In genomic region chr11:128499613-128500213, GRCh38 we compare ENCODE assay signal across 10 cellular contexts.
A peak's percentile ranks its signal among the peaks of the same experiment; 100 is the strongest.
DNase-seq lines count a peak whose midpoint lies in the region; ATAC-seq, FAIRE-seq and TF ChIP-seq lines count a peak whose summit lies in the region.
"Had no signal": no experiment of that assay in that cellular context is flagged by ENCODE, and none has a peak within 500 bp of the region (broad histone marks: within the 10 kb centered on the region; RNA-seq: fewer than 3 reads in every experiment).

No MANE protein-coding gene starts in this region.

- TF ChIP-seq CTCF in GM12864 (IDR thresholded peaks at IDR 0.05; ENCODE audit: low read depth, low read length, missing control alignments) (no peak), RWPE2 (IDR thresholded peaks at IDR 0.05; ENCODE audit: poor library complexity, severe bottlenecking) (no peak), esophagus muscularis mucosa (IDR thresholded peaks at IDR 0.05) (no peak)

- peaks cover 69% of the 10 kb centered on the region for H3K36me3 ChIP-seq in RWPE2 (ENCODE audit: low read depth)
- H3K36me3 ChIP-seq in esophagus muscularis mucosa = no peaks in the 10 kb centered on the region
- H3K36me3 ChIP-seq in skeletal muscle tissue (ENCODE audit: control insufficient read depth in 3 of 3, insufficient read depth in 3 of 3, low read length in 3 of 3) = no peaks in the 10 kb centered on the region
- H3K36me3 ChIP-seq: ovary had no signal

- H3K27me3 ChIP-seq in RWPE2 (ENCODE audit: insufficient read depth, poor library complexity, severe bottlenecking) (no peaks in the 10 kb centered on the region), esophagus muscularis mucosa (no peaks in the 10 kb centered on the region), skeletal muscle tissue (ENCODE audit: control insufficient read depth in 3 of 3, insufficient read depth in 3 of 3, low read length in 3 of 3) (no peaks in the 10 kb centered on the region)
- H3K27me3 ChIP-seq: ovary had no signal

- H3K9ac ChIP-seq in skeletal muscle tissue (ENCODE audit: low read depth in 1 of 3, low read length in 3 of 3) = peak overlapping the region in 1 of 3 donors; percentile 25

- H3K27ac ChIP-seq in RWPE2 (ENCODE audit: poor library complexity, severe bottlenecking) = peak overlapping the region; percentile 93
- peak overlapping the region; percentile 54 to 76 (median 64) for H3K27ac ChIP-seq in esophagus muscularis mucosa (replicated peaks in 1 of 4)
- peak overlapping the region; percentile 41 for H3K27ac ChIP-seq in skeletal muscle tissue (ENCODE audit: low read depth, low read length)

- H3K9me3 ChIP-seq in RWPE2 (ENCODE audit: severe bottlenecking) = no peaks in the 10 kb centered on the region
- no peaks in the 10 kb centered on the region for H3K9me3 ChIP-seq in esophagus muscularis mucosa
- no peaks in the 10 kb centered on the region for H3K9me3 ChIP-seq in skeletal muscle tissue (ENCODE audit: control insufficient read depth in 3 of 3, low read length in 3 of 3)
- H3K9me3 ChIP-seq: ovary had no signal

- TF ChIP-seq POLR2A in esophagus muscularis mucosa (IDR thresholded peaks at IDR 0.05; ENCODE audit: low read depth) = no peak

- DNase-seq in GM12864 (ENCODE audit: low read depth) (no peak), RWPE2 (ENCODE audit: low spot score) (no peak), esophagus muscularis mucosa (ENCODE audit: extremely low spot score) (no peak), kidney glomerular epithelial cell (lab: John Stamatoyannopoulos, UW) (no peak), urothelium cell line (ENCODE audit: low spot score) (no peak)

- intact Hi-C loops in esophagus muscularis mucosa (cut with DNase I) = no loop called here

- peaks cover 98% of the 10 kb centered on the region for H3K4me1 ChIP-seq in RWPE2 (ENCODE audit: insufficient read depth, poor library complexity, severe bottlenecking)
- peaks cover 93 to 100% (median 96%) of the 10 kb centered on the region in 4 donors for H3K4me1 ChIP-seq in esophagus muscularis mucosa
- H3K4me1 ChIP-seq in skeletal muscle tissue (ENCODE audit: control insufficient read depth in 3 of 3, insufficient read depth in 3 of 3, low read length in 3 of 3) = peaks cover 79 to 87% (median 86%) of the 10 kb centered on the region in 3 donors

- no peak for ATAC-seq in RWPE2 (ENCODE audit: low read depth)
- no peak for ATAC-seq in HG03039 (IDR thresholded peaks at IDR 0.05; ENCODE audit: unreplicated experiment)
- ATAC-seq in HG03342 (IDR thresholded peaks at IDR 0.05; ENCODE audit: unreplicated experiment) = no peak

- H3K4me3 ChIP-seq in GM12864 (ENCODE audit: low read depth, low read length) = peak overlapping the region; percentile 20; the same call in 1 of the 2 replicates
- no peak overlapping the region for H3K4me3 ChIP-seq in RWPE2 (ENCODE audit: severe bottlenecking)
- H3K4me3 ChIP-seq in esophagus muscularis mucosa = no peak overlapping the region
- H3K4me3 ChIP-seq in skeletal muscle tissue (ENCODE audit: low read length in 3 of 3) = peak overlapping the region in 1 of 3 donors; percentile 20
- H3K4me3 ChIP-seq: ovary had no signal

- FAIRE-seq in urothelium cell line (lab: Jason Lieb, UNC) = no peak
- FAIRE-seq: TTC549 had no signal

- 71% methylated on average over 13 of the region's 13 CpGs for WGBS in esophagus muscularis mucosa

- TF ChIP-seq EP300 in esophagus muscularis mucosa (IDR thresholded peaks at IDR 0.05) = no peak

Comparison
In these comparisons a context has a peak if more than half of its experiments do, and no peak if none do; other contexts are left out.
1. H3K27ac ChIP-seq: peak in every context shown above with its lines; median percentile 93 in RWPE2; 64 in esophagus muscularis mucosa; 41 in skeletal muscle tissue.